Comparison of ENCODE assay signal across 26 cellular contexts in genomic region chr6:36983538-36983937, GRCh38. TPM values are rescaled to one million over a fixed set of nuclear protein-coding genes. Genes with fewer than 3 reads are reported as not detected.
A peak's percentile ranks its signal among the peaks of the same experiment; 100 is the strongest.
DNase-seq lines count a peak whose midpoint lies in the region; ATAC-seq, FAIRE-seq and TF ChIP-seq lines count a peak whose summit lies in the region.
"Had no signal": no experiment of that assay in that cellular context is flagged by ENCODE, and none has a peak within 500 bp of the region (broad histone marks: within the 10 kb centered on the region; RNA-seq: fewer than 3 reads in every experiment).

No MANE protein-coding gene starts in this region.

- TF ChIP-seq CTCF in HepG2 (CRISPR knock-in tag; IDR thresholded peaks at IDR 0.05) (no peak), right lobe of liver (IDR thresholded peaks at IDR 0.05) (no peak), ascending aorta (IDR thresholded peaks at IDR 0.05) (no peak), hepatocyte (IDR thresholded peaks at IDR 0.05; ENCODE audit: poor library complexity) (no peak), GM13977 (IDR thresholded peaks at IDR 0.05; ENCODE audit: extremely low read depth, insufficient read depth, missing control alignments) (no peak)

- BruUV-seq in HepG2 (replicated peaks; lab: Mats Ljungman, UMichigan) = no TSS peak

- H3K36me3 Mint-ChIP-seq in T-helper 2 cell treated with Interferon-gamma antibody and Interleukin-4, amounts not matched to agents 5 μg/mL and 100 μg/mL, for 36 hours (ENCODE audit: low read depth) = peaks cover 15% of the 10 kb centered on the region

- H3K9me3 Mint-ChIP-seq in T-helper 2 cell treated with Interferon-gamma antibody and Interleukin-4, amounts not matched to agents 5 μg/mL and 100 μg/mL, for 36 hours = no peaks in the 10 kb centered on the region
- H3K9me3 Mint-ChIP-seq: naive thymus-derived CD8-positive, alpha-beta T cell; stimulated activated memory B cell treated with anti-CD40 and anti-IgM and Interleukin-4, amounts not matched to agents 10 μg/mL and 1 μg/mL and 100 μg/mL, for 72 hours had no signal

- H3K27ac Mint-ChIP-seq in T-helper 2 cell treated with Interferon-gamma antibody and Interleukin-4, amounts not matched to agents 5 μg/mL and 100 μg/mL, for 36 hours = no peak overlapping the region
- H3K27ac Mint-ChIP-seq: immature natural killer cell; naive thymus-derived CD8-positive, alpha-beta T cell; stimulated activated memory B cell treated with anti-CD40 and anti-IgM and Interleukin-4, amounts not matched to agents 10 μg/mL and 1 μg/mL and 100 μg/mL, for 72 hours had no signal

- no peak overlapping the region for H3K4me3 Mint-ChIP-seq in T-helper 2 cell treated with Interferon-gamma antibody and Interleukin-4, amounts not matched to agents 5 μg/mL and 100 μg/mL, for 36 hours
- H3K4me3 Mint-ChIP-seq: immature natural killer cell; naive thymus-derived CD8-positive, alpha-beta T cell; stimulated activated memory B cell treated with anti-CD40 and anti-IgM and Interleukin-4, amounts not matched to agents 10 μg/mL and 1 μg/mL and 100 μg/mL, for 72 hours had no signal

- peak overlapping the region; percentile 95; the same call in 1 of the 2 replicates for H3K4me2 ChIP-seq in HepG2 (ENCODE audit: low read depth, low read length)
- H3K4me2 ChIP-seq in hepatocyte = peak overlapping the region; percentile 83

- no peak overlapping the region for H2AFZ ChIP-seq in HepG2 (ENCODE audit: low read length)
- no peak overlapping the region for H2AFZ ChIP-seq in hepatocyte

- H4K20me1 ChIP-seq in HepG2 (ENCODE audit: insufficient read depth, low read length) = peaks cover 6% of the 10 kb centered on the region
- peaks cover 51% of the 10 kb centered on the region for H4K20me1 ChIP-seq in hepatocyte (ENCODE audit: insufficient read depth, poor library complexity, severe bottlenecking)

- peaks cover 37% of the 10 kb centered on the region for H3K4me1 Mint-ChIP-seq in T-helper 2 cell treated with Interferon-gamma antibody and Interleukin-4, amounts not matched to agents 5 μg/mL and 100 μg/mL, for 36 hours (ENCODE audit: low read depth)

- TF ChIP-seq RAD21 in HepG2 (CRISPR knock-in tag; IDR thresholded peaks at IDR 0.05) = no peak

- ATAC-seq in HepG2 (no peak), right lobe of liver (no peak)
- ATAC-seq: naive thymus-derived CD8-positive, alpha-beta T cell; stimulated activated memory B cell treated with anti-CD40 and anti-IgM and Interleukin-4, amounts not matched to agents 10 μg/mL and 1 μg/mL and 100 μg/mL, for 72 hours had no signal

- TF ChIP-seq EP300 in HepG2 (IDR thresholded peaks at IDR 0.05; ENCODE audit: low read depth in 2 of 2, low read length in 2 of 2) (no peak), HepG2 (CRISPR knock-in tag; IDR thresholded peaks at IDR 0.05; ENCODE audit: borderline replicate concordance) (no peak)

- in situ Hi-C loops in HepG2 (cut with HindIII; ENCODE audit: extremely low pct_ligation_motif_present, low pct_unique_long_range_greater_than_20kb) (no loop called here), GM13977 (cut with MboI; ENCODE audit: low pct_unique_long_range_greater_than_20kb, low sequenced_read_pairs, unreplicated experiment) (no loop called here)

- DNase-seq in HepG2 (ENCODE audit: low spot score) = no peak
- no peak for DNase-seq in right lobe of liver
- DNase-seq in ascending aorta (ENCODE audit: low spot score in 2 of 2) = no peak
- DNase-seq in hepatocyte (ENCODE audit: low spot score) = no peak
- no peak for DNase-seq in T-helper 2 cell treated with Interferon-gamma antibody and Interleukin-4, amounts not matched to agents 5 μg/mL and 100 μg/mL, for 36 hours (ENCODE audit: low spot score)
- no peak for DNase-seq in GM13977 (ENCODE audit: low spot score)
- DNase-seq in DMS53 treated with DMSO at 0.1 percent for 48 hours (lab: John Stamatoyannopoulos, UW; ENCODE audit: unreplicated experiment) = no peak
- no peak for DNase-seq in NCI-H1092 treated with DMSO at 0.1 percent for 48 hours (lab: John Stamatoyannopoulos, UW)
- DNase-seq: ACHN; activated naive CD4-positive, alpha-beta T cell treated with Interleukin-2 at 50 U/mL for 16 hours; activated T-cell treated with anti-CD3 and anti-CD28 coated beads for 4 hours; Caco-2; colonic mucosa; glutamatergic neuron; immature natural killer cell; KBM-7; naive thymus-derived CD8-positive, alpha-beta T cell; NCI-H1092; NCI-H2107; NCI-H526; upper lobe of left lung had no signal

- TF ChIP-seq POLR2A in HepG2 (IDR thresholded peaks at IDR 0.05; ENCODE audit: insufficient read depth in 1 of 2, low read depth in 2 of 2, low read length in 2 of 2) (no peak), right lobe of liver (IDR thresholded peaks at IDR 0.05) (no peak)

- FAIRE-seq in HepG2 (lab: Jason Lieb, UNC) = no peak
- FAIRE-seq: TTC549 had no signal

- peaks cover 59% of the 10 kb centered on the region for H3K79me2 ChIP-seq in HepG2 (ENCODE audit: insufficient read depth, low read length)
- peaks cover 76% of the 10 kb centered on the region for H3K79me2 ChIP-seq in hepatocyte

- H3K9me2 ChIP-seq in hepatocyte (replicated peaks; ENCODE audit: insufficient read depth) = no peaks in the 10 kb centered on the region

- H3K9me3 ChIP-seq in HepG2 (ENCODE audit: low read length) (no peaks in the 10 kb centered on the region), right lobe of liver (no peaks in the 10 kb centered on the region), ascending aorta (no peaks in the 10 kb centered on the region), hepatocyte (ENCODE audit: low read depth) (no peaks in the 10 kb centered on the region)
- H3K9me3 ChIP-seq: Caco-2, colonic mucosa, prostate gland, upper lobe of left lung had no signal

- H3K27ac ChIP-seq in HepG2 (ENCODE audit: extremely low read length, insufficient read depth, low read length) (no peak overlapping the region), right lobe of liver (no peak overlapping the region), ascending aorta (no peak overlapping the region), hepatocyte (no peak overlapping the region)
- H3K27ac ChIP-seq: colonic mucosa, HL-60 had no signal

- H3K4me3 ChIP-seq in HepG2 (replicated peaks in 1 of 3; ENCODE audit: insufficient read depth in 1 of 3, low read depth in 2 of 3, low read length in 3 of 3) (no peak overlapping the region), right lobe of liver (no peak overlapping the region), ascending aorta (peak overlapping the region; percentile 82 to 100), hepatocyte (no peak overlapping the region)
- H3K4me3 ChIP-seq: prostate gland had no signal

- H3K9ac ChIP-seq in HepG2 (ENCODE audit: insufficient read depth, low read depth, low read length) = no peak overlapping the region

- H3K36me3 ChIP-seq in HepG2 (replicated peaks in 1 of 2; ENCODE audit: control insufficient read depth in 1 of 2, insufficient read depth in 2 of 2, low read length in 2 of 2) (peaks cover 8 to 22% of the 10 kb centered on the region in 2 experiments), right lobe of liver (peaks cover 0 to 6% (median under 1%) of the 10 kb centered on the region in 4 donors), ascending aorta (peaks cover 2 to 11% of the 10 kb centered on the region in 2 donors), hepatocyte (replicated peaks; ENCODE audit: insufficient read depth, low read depth) (no peaks in the 10 kb centered on the region)
- H3K36me3 ChIP-seq: colonic mucosa had no signal

- WGBS in HepG2 (ENCODE audit: low lambda C conversion rate) = over 99% methylated on average over 3 of the region's 3 CpGs
- WGBS in right lobe of liver (ENCODE audit: insufficient coverage, low coverage, low lambda C conversion rate, missing lambda C conversion rate) = 94% methylated on average over 3 of the region's 3 CpGs
- WGBS in hepatocyte (ENCODE audit: low lambda C conversion rate, missing lambda C conversion rate) = 89% methylated on average over 3 of the region's 3 CpGs

- no peaks in the 10 kb centered on the region for H3K27me3 Mint-ChIP-seq in T-helper 2 cell treated with Interferon-gamma antibody and Interleukin-4, amounts not matched to agents 5 μg/mL and 100 μg/mL, for 36 hours (ENCODE audit: low read depth)
- H3K27me3 Mint-ChIP-seq: naive thymus-derived CD8-positive, alpha-beta T cell; stimulated activated memory B cell treated with anti-CD40 and anti-IgM and Interleukin-4, amounts not matched to agents 10 μg/mL and 1 μg/mL and 100 μg/mL, for 72 hours had no signal

- intact Hi-C loops in HepG2 (cut with micrococcal nuclease; ENCODE audit: unreplicated experiment) (no loop called here), right lobe of liver (cut with DNase I) (no loop called here), ascending aorta (cut with DNase I) (loop anchor here (5.0 to 10.0 kb wide), 2 partner anchors 66 to 359 kb away; no protein-coding TSS in a partner anchor)

- H3K4me1 ChIP-seq in HepG2 (ENCODE audit: insufficient read depth, low read length) (peaks cover 30% of the 10 kb centered on the region), right lobe of liver (peaks cover 0 to 16% (median 5%) of the 10 kb centered on the region in 4 donors), ascending aorta (peaks cover 11 to 40% of the 10 kb centered on the region in 2 donors), hepatocyte (ENCODE audit: insufficient read depth) (peaks cover 22% of the 10 kb centered on the region)

- H3K27me3 ChIP-seq in HepG2 (ENCODE audit: control insufficient read depth in 1 of 2, insufficient read depth in 2 of 2, low read length in 2 of 2) (no peaks in the 10 kb centered on the region; a peak in 2 of 5 replicates), right lobe of liver (no peaks in the 10 kb centered on the region), ascending aorta (no peaks in the 10 kb centered on the region), hepatocyte (no peaks in the 10 kb centered on the region)
- H3K27me3 ChIP-seq: colonic mucosa, upper lobe of left lung had no signal

- POLR2A ChIA-PET in HepG2 (lab: Yijun Ruan, JAX) = no interaction called here

- CTCF ChIA-PET in HepG2 (lab: Yijun Ruan, JAX; ENCODE audit: low intra/inter-chr PET ratio, low total read pairs) = no interaction called here

RNA-seq across cellular contexts. Expression of gene MTCH1, which starts 2.5 kb away (rescaled TPM):
- total RNA-seq in HepG2 (2016; rRNA removed; fragmentation: Illumina TruSeq; extraction: Trizol) (115 and 144 TPM in 2 replicates), right lobe of liver (10 to 100 TPM; 56.3 to 73.7 (median 63.3) TPM), ascending aorta (175 TPM), hepatocyte (184 and 203 TPM in 2 replicates)
- 53.5 and 64.3 TPM in 2 replicates for total RNA-seq in HepG2 (2016; cell fraction: cytosol; rRNA removed; fragmentation: Illumina TruSeq; extraction: Trizol; ENCODE audit: low read depth)
- 99.7 and 146 TPM in 2 replicates for total RNA-seq in HepG2 (2016; cell fraction: insoluble cytoplasmic fraction; rRNA removed; fragmentation: Illumina TruSeq; extraction: Trizol)
- 112 and 127 TPM in 2 replicates for total RNA-seq in HepG2 (2016; cell fraction: membrane; rRNA removed; fragmentation: Illumina TruSeq; extraction: Trizol)
- 129 and 139 TPM in 2 replicates for total RNA-seq in HepG2 (2016; cell fraction: nucleus; rRNA removed; fragmentation: Illumina TruSeq; extraction: Trizol)
- polyA plus RNA-seq in HepG2 (2011; rRNA removed) (86.2 and 96.1 TPM in 2 replicates), hepatocyte (359 and 395 TPM in 2 replicates)
- 84.5 and 90.6 TPM in 2 replicates for polyA plus RNA-seq in HepG2 (2011; cell fraction: cytosol; rRNA removed)
- 168 and 184 TPM in 2 replicates for polyA plus RNA-seq in HepG2 (2011; cell fraction: nucleus; rRNA removed)
- polyA plus RNA-seq in HepG2 (2012) = 90.8 and 127 TPM in 2 replicates
- 50.6 and 64.6 TPM in 2 replicates for polyA plus RNA-seq in HepG2 (2016; cell fraction: cytosol; fragmentation: Illumina TruSeq; extraction: Trizol; ENCODE audit: low read depth)
- 92.2 and 107 TPM in 2 replicates for polyA plus RNA-seq in HepG2 (2016; cell fraction: insoluble cytoplasmic fraction; fragmentation: Illumina TruSeq; extraction: Trizol; ENCODE audit: low read depth)
- 86.2 and 95.7 TPM in 2 replicates for polyA plus RNA-seq in HepG2 (2016; cell fraction: membrane; fragmentation: Illumina TruSeq; extraction: Trizol; ENCODE audit: low read depth)
- 185 and 196 TPM in 2 replicates for polyA plus RNA-seq in HepG2 (2016; cell fraction: nucleus; fragmentation: Illumina TruSeq; extraction: Trizol; ENCODE audit: insufficient read depth, low read depth)
- 134 and 163 TPM in 2 replicates for polyA minus RNA-seq in HepG2 (2011; rRNA and poly(A)+ RNA removed; ENCODE audit: low replicate concordance)
- polyA minus RNA-seq in HepG2 (2011; cell fraction: cytosol; rRNA and poly(A)+ RNA removed) = 32.2 and 36.3 TPM in 2 replicates
- 109 and 138 TPM in 2 replicates for polyA minus RNA-seq in HepG2 (2011; cell fraction: nucleus; rRNA and poly(A)+ RNA removed)

RNA-seq across cellular contexts. Expression of gene FGD2, which starts 21.9 kb away (rescaled TPM):
- not detected in 2 replicates for total RNA-seq in HepG2 (2016; rRNA removed; fragmentation: Illumina TruSeq; extraction: Trizol)
- not detected in 2 replicates for total RNA-seq in HepG2 (2016; cell fraction: cytosol; rRNA removed; fragmentation: Illumina TruSeq; extraction: Trizol; ENCODE audit: low read depth)
- total RNA-seq in HepG2 (2016; cell fraction: insoluble cytoplasmic fraction; rRNA removed; fragmentation: Illumina TruSeq; extraction: Trizol) = not detected in 2 replicates
- total RNA-seq in HepG2 (2016; cell fraction: membrane; rRNA removed; fragmentation: Illumina TruSeq; extraction: Trizol) = not detected in 2 replicates
- total RNA-seq in HepG2 (2016; cell fraction: nucleus; rRNA removed; fragmentation: Illumina TruSeq; extraction: Trizol) = not detected in 2 replicates
- polyA plus RNA-seq in HepG2 (2011; rRNA removed) = 0.03 TPM in 1 of 2 replicates, not detected in the other
- not detected in 2 replicates for polyA plus RNA-seq in HepG2 (2011; cell fraction: cytosol; rRNA removed)
- polyA plus RNA-seq in HepG2 (2011; cell fraction: nucleus; rRNA removed) = 0.13 and 0.17 TPM in 2 replicates
- not detected in 2 replicates for polyA plus RNA-seq in HepG2 (2012)
- polyA plus RNA-seq in HepG2 (2016; cell fraction: cytosol; fragmentation: Illumina TruSeq; extraction: Trizol; ENCODE audit: low read depth) = not detected in 2 replicates
- not detected in 2 replicates for polyA plus RNA-seq in HepG2 (2016; cell fraction: insoluble cytoplasmic fraction; fragmentation: Illumina TruSeq; extraction: Trizol; ENCODE audit: low read depth)
- polyA plus RNA-seq in HepG2 (2016; cell fraction: membrane; fragmentation: Illumina TruSeq; extraction: Trizol; ENCODE audit: low read depth) = not detected in 2 replicates
- not detected in 2 replicates for polyA plus RNA-seq in HepG2 (2016; cell fraction: nucleus; fragmentation: Illumina TruSeq; extraction: Trizol; ENCODE audit: insufficient read depth, low read depth)
- polyA minus RNA-seq in HepG2 (2011; rRNA and poly(A)+ RNA removed; ENCODE audit: low replicate concordance) = not detected in 2 replicates
- polyA minus RNA-seq in HepG2 (2011; cell fraction: cytosol; rRNA and poly(A)+ RNA removed) = not detected in 2 replicates
- 0.25 TPM in 1 of 2 replicates, not detected in the other for polyA minus RNA-seq in HepG2 (2011; cell fraction: nucleus; rRNA and poly(A)+ RNA removed)
- 10 to 100 TPM in 2 of 6 experiments, 1 to 10 TPM in 4; 6.6 to 15.6 (median 9.6) TPM for total RNA-seq in right lobe of liver
- 49.4 TPM for total RNA-seq in ascending aorta
- 2.5 and 4.6 TPM in 2 replicates for total RNA-seq in hepatocyte
- polyA plus RNA-seq in hepatocyte = 3.7 and 5.2 TPM in 2 replicates
- total RNA-seq: Caco-2, lung microvascular endothelial cell had no signal

RNA-seq across cellular contexts. Expression of gene PI16, which starts 29.0 kb away (rescaled TPM):
- not detected in 2 replicates for total RNA-seq in HepG2 (2016; rRNA removed; fragmentation: Illumina TruSeq; extraction: Trizol)
- not detected in 2 replicates for total RNA-seq in HepG2 (2016; cell fraction: cytosol; rRNA removed; fragmentation: Illumina TruSeq; extraction: Trizol; ENCODE audit: low read depth)
- total RNA-seq in HepG2 (2016; cell fraction: insoluble cytoplasmic fraction; rRNA removed; fragmentation: Illumina TruSeq; extraction: Trizol) = not detected in 2 replicates
- total RNA-seq in HepG2 (2016; cell fraction: membrane; rRNA removed; fragmentation: Illumina TruSeq; extraction: Trizol) = not detected in 2 replicates
- not detected in 2 replicates for total RNA-seq in HepG2 (2016; cell fraction: nucleus; rRNA removed; fragmentation: Illumina TruSeq; extraction: Trizol)
- polyA plus RNA-seq in HepG2 (2011; rRNA removed) = not detected in 2 replicates
- not detected in 2 replicates for polyA plus RNA-seq in HepG2 (2011; cell fraction: cytosol; rRNA removed)
- not detected in 2 replicates for polyA plus RNA-seq in HepG2 (2011; cell fraction: nucleus; rRNA removed)
- polyA plus RNA-seq in HepG2 (2012) = not detected in 2 replicates
- not detected in 2 replicates for polyA plus RNA-seq in HepG2 (2016; cell fraction: cytosol; fragmentation: Illumina TruSeq; extraction: Trizol; ENCODE audit: low read depth)
- not detected in 2 replicates for polyA plus RNA-seq in HepG2 (2016; cell fraction: insoluble cytoplasmic fraction; fragmentation: Illumina TruSeq; extraction: Trizol; ENCODE audit: low read depth)
- polyA plus RNA-seq in HepG2 (2016; cell fraction: membrane; fragmentation: Illumina TruSeq; extraction: Trizol; ENCODE audit: low read depth) = not detected in 2 replicates
- not detected in 2 replicates for polyA plus RNA-seq in HepG2 (2016; cell fraction: nucleus; fragmentation: Illumina TruSeq; extraction: Trizol; ENCODE audit: insufficient read depth, low read depth)
- 0.33 TPM in 1 of 2 replicates, not detected in the other for polyA minus RNA-seq in HepG2 (2011; rRNA and poly(A)+ RNA removed; ENCODE audit: low replicate concordance)
- polyA minus RNA-seq in HepG2 (2011; cell fraction: cytosol; rRNA and poly(A)+ RNA removed) = not detected in 2 replicates
- not detected in 2 replicates for polyA minus RNA-seq in HepG2 (2011; cell fraction: nucleus; rRNA and poly(A)+ RNA removed)
- under 1 TPM in 2 of 6 experiments, not detected in 4; 0.11 to 0.42 TPM for total RNA-seq in right lobe of liver
- total RNA-seq in ascending aorta = 33.5 TPM
- not detected in 2 replicates for total RNA-seq in hepatocyte
- polyA plus RNA-seq in hepatocyte = 0.28 TPM in 1 of 2 replicates, not detected in the other
- total RNA-seq: Caco-2, lung microvascular endothelial cell had no signal

Comparison
In these comparisons a context has a peak if more than half of its experiments do, and no peak if none do; other contexts are left out.
1. H3K4me3 ChIP-seq: peak in ascending aorta (2 of 2); none in HepG2 (0 of 3), right lobe of liver (0 of 3) and hepatocyte (single experiment).
2. RNA of gene PI16, which starts 29.0 kb away (total RNA-seq): 33.5 TPM in ascending aorta (single experiment); 0.11 to 0.42 TPM in right lobe of liver, not detected in hepatocyte and not detected in HepG2; every median in the first group is over 10 times any median in the second.